17 cellular contexts compared by ENCODE assay signal in genomic region chr16:89169778-89170177, GRCh38. TPM values are rescaled to one million over a fixed set of nuclear protein-coding genes. Genes with fewer than 3 reads are reported as not detected.
"Had no signal": no experiment of that assay in that cellular context is flagged by ENCODE, and none has a peak within 500 bp of the region (broad histone marks: within the 10 kb centered on the region; RNA-seq: fewer than 3 reads in every experiment).

No MANE protein-coding gene starts in this region.

- DNase-seq: KBM-7, MV-4-11, NCI-H1048, NCI-H1694, NCI-H2227 treated with DMSO at 0.1 percent for 48 hours, SHP77 treated with DMSO at 0.1 percent for 48 hours, T-helper 1 cell had no signal

- H3K27ac ChIP-seq: PC-9, Peyer's patch, SJCRH30 had no signal

- ATAC-seq: HepG2, Right ventricle myocardium inferior, SK-N-SH treated with all-trans-retinoic acid at 6 μM for 48 hours had no signal

- H3K4me3 ChIP-seq: PC-9, Peyer's patch, SJCRH30 had no signal

- H3K36me3 ChIP-seq: Peyer's patch had no signal

- H3K27me3 ChIP-seq: Peyer's patch, SJCRH30 had no signal

- H2AFZ ChIP-seq: PC-9 had no signal

- H3K9me3 ChIP-seq: Peyer's patch, SJCRH30 had no signal

RNA-seq across cellular contexts. Expression of gene CDH15, which starts 1.8 kb away (rescaled TPM):
- total RNA-seq: HT1080, MCF 10A, OCI-LY7, PC-9, Peyer's patch, Right ventricle myocardium inferior had no signal

RNA-seq across cellular contexts. Expression of gene SLC22A31, which starts 30.6 kb away (rescaled TPM):
- total RNA-seq: HT1080, MCF 10A, NCI-H460, OCI-LY7, Right ventricle myocardium inferior, SJCRH30 had no signal
